9 cellular contexts compared by ENCODE assay signal in the genomic region with DNA sequence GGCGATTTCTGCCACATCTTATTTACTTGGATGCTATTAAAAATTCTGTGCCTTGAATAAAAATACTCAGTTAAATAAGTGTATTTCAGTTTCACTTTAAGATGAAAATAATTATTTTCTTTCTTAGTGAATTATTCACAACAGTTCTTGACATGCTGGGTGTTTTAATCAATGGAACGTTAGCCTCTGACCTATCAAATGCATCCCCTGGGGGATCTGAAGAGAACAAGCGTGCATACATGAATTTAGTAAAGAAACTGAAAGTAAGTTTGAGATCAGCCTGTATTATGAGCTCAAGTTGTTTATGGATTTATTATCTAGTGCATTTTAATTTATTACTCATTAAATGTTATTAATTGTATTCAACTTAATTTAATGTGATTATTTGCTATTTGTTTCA. TPM values are rescaled to one million over a fixed set of nuclear protein-coding genes. Genes with fewer than 3 reads are reported as not detected.
DNase-seq lines count a peak whose midpoint lies in the region; ATAC-seq lines count a peak whose summit lies in the region.
"Had no signal": no experiment of that assay in that cellular context is flagged by ENCODE, and none has a peak within 500 bp of the region (broad histone marks: within the 10 kb centered on the region; RNA-seq: fewer than 3 reads in every experiment).

No MANE protein-coding gene starts in this region.

- H3K27ac ChIP-seq in aorta (ENCODE audit: low read depth in 1 of 2, low read length in 2 of 2) = no peak overlapping the region
- H3K27ac ChIP-seq: RWPE1 had no signal

- peak; percentile 50 for DNase-seq in COLO829 (ENCODE audit: low spot score)
- peak; percentile 30 for DNase-seq in germinal center (ENCODE audit: low spot score)
- no peak for DNase-seq in hippocampal formation (lab: John Stamatoyannopoulos, UW)
- DNase-seq in G401 (ENCODE audit: low spot score) = no peak
- no peak for DNase-seq in hepatic stellate cell (ENCODE audit: low spot score)
- DNase-seq in aorta = no peak

- in situ Hi-C loops in G401 (cut with HindIII; ENCODE audit: low sequenced_read_pairs) = no loop called here

- no peaks in the 10 kb centered on the region for H3K27me3 ChIP-seq in aorta (ENCODE audit: control insufficient read depth in 1 of 2, insufficient read depth in 2 of 2, low read length in 1 of 2)

- WGBS in aorta, 2 donors = 61 to 74% methylated on average over 3 of the region's 3 CpGs

- intact Hi-C loops in aorta (cut with DNase I) = no loop called here

- H3K36me3 ChIP-seq in aorta (ENCODE audit: control insufficient read depth in 1 of 2, insufficient read depth in 2 of 2, low read length in 1 of 2) = no peaks in the 10 kb centered on the region

- H3K4me3 ChIP-seq in aorta (ENCODE audit: low read length in 2 of 2) = no peak overlapping the region

- H3K4me1 ChIP-seq in aorta (ENCODE audit: control insufficient read depth in 1 of 2, insufficient read depth in 2 of 2, low read length in 2 of 2) = no peaks in the 10 kb centered on the region

- H3K9me3 ChIP-seq in aorta (ENCODE audit: control insufficient read depth, low read length) = no peaks in the 10 kb centered on the region

- ATAC-seq in GM19467 (IDR thresholded peaks at IDR 0.05; ENCODE audit: unreplicated experiment) = peak; percentile 42
- peak; percentile 64 for ATAC-seq in HG03196 (IDR thresholded peaks at IDR 0.05; ENCODE audit: unreplicated experiment)
- ATAC-seq in aorta (ENCODE audit: low FRiP score) = no peak

RNA-seq across cellular contexts. Expression of a gene that starts 0.6 kb away (rescaled TPM):
- not detected in 2 replicates for total RNA-seq in G401 (2014; rRNA removed; shearing (Covaris generic))
- 1 to 10 TPM; 1.9 to 3.6 TPM for total RNA-seq in aorta
- polyA plus RNA-seq in aorta = 1 to 10 TPM in 1 of 2 donors, under 1 TPM in 1; 0.87 to 5.1 TPM

RNA-seq across cellular contexts. Expression of a gene that starts 54.6 kb away (rescaled TPM):
- not detected in 2 replicates for total RNA-seq in G401 (2014; rRNA removed; shearing (Covaris generic))
- total RNA-seq in aorta = 1 to 10 TPM; 2.6 to 2.7 TPM
- polyA plus RNA-seq in aorta = 1 to 10 TPM in 1 of 2 donors, under 1 TPM in 1; 0.51 to 3.3 TPM

Comparison
In these comparisons a context has a peak if more than half of its experiments do, and no peak if none do; other contexts are left out.
1. DNase-seq: peak in COLO829 (single experiment) and germinal center (single experiment); none in hippocampal formation (0 of 2), G401 (single experiment), hepatic stellate cell (single experiment) and aorta (0 of 2).